Comparison of ENCODE assay signal across 24 cellular contexts in the genomic region with DNA sequence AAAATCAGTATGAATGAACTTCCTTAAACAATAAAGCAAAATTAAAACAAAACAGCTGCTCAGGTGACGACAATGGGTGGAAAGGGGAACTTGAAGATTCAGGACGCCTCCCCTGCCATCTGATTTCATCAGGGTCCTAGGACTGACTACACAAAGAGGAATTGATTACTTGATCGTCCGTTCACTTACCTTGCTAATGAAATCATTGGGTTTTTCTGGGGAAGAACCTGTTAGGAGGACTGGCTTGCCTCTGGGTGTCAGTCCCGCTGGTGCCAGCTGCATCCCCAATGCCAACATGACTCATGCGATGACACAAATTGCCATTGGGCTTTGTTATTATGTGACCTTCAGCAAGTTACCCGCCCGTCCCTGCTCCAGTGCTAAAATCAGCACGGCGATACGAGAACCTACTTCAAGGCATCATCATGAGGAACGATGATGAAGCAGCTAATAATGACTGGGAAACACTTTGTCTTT.
DNase-seq lines count a peak whose midpoint lies in the region; TF ChIP-seq lines count a peak whose summit lies in the region.
"Had no signal": no experiment of that assay in that cellular context is flagged by ENCODE, and none has a peak within 500 bp of the region (broad histone marks: within the 10 kb centered on the region; RNA-seq: fewer than 3 reads in every experiment).

No MANE protein-coding gene starts in this region.

- TF ChIP-seq CTCF in adrenal gland (IDR thresholded peaks at IDR 0.05) (no peak), neural progenitor cell (IDR thresholded peaks at IDR 0.05) (no peak), testis (IDR thresholded peaks at IDR 0.05) (no peak)

- peaks cover 41% of the 10 kb centered on the region for H3K4me1 Mint-ChIP-seq in neural progenitor cell
- no peaks in the 10 kb centered on the region for H3K4me1 Mint-ChIP-seq in activated CD4-positive, alpha-beta memory T cell treated with anti-CD3 and anti-CD28 coated beads for 36 hours (ENCODE audit: low read depth)
- H3K4me1 Mint-ChIP-seq in activated T-cell treated with anti-CD3 and anti-CD28 coated beads, Interleukin-2, amount 50 U/mL, for 24 hours (ENCODE audit: low read depth) = no peaks in the 10 kb centered on the region
- H3K4me1 Mint-ChIP-seq: activated CD4-positive, alpha-beta T cell treated with anti-CD3 and anti-CD28 coated beads, Interleukin-2, amount 10 ng/mL, durations not matched to agents 7 days and 5 days; CD4-positive, alpha-beta memory T cell had no signal

- H3K27ac Mint-ChIP-seq in neural progenitor cell = peak overlapping the region; percentile 50
- no peak overlapping the region for H3K27ac Mint-ChIP-seq in activated CD4-positive, alpha-beta memory T cell treated with anti-CD3 and anti-CD28 coated beads for 36 hours
- H3K27ac Mint-ChIP-seq in activated T-cell treated with anti-CD3 and anti-CD28 coated beads, Interleukin-2, amount 50 U/mL, for 24 hours = no peak overlapping the region
- H3K27ac Mint-ChIP-seq: activated CD4-positive, alpha-beta T cell treated with anti-CD3 and anti-CD28 coated beads, Interleukin-2, amount 10 ng/mL, durations not matched to agents 7 days and 5 days; CD4-positive, alpha-beta memory T cell had no signal

- 44 to 58% (median 53%) methylated on average over 12 of the region's 12 CpGs for WGBS in adrenal gland, 4 donors
- 88 to 91% methylated on average over 12 of the region's 12 CpGs for WGBS in testis, 2 donors

- CTCF ChIA-PET in activated CD4-positive, alpha-beta memory T cell treated with anti-CD3 and anti-CD28 coated beads for 36 hours (lab: Charles Lee) = no interaction called here

- H3K9me3 ChIP-seq in adrenal gland (replicated peaks in 1 of 3) (no peaks in the 10 kb centered on the region), neural progenitor cell (ENCODE audit: low read depth) (no peaks in the 10 kb centered on the region), testis (no peaks in the 10 kb centered on the region)
- H3K9me3 ChIP-seq: esophagus squamous epithelium, suprapubic skin had no signal

- no peak overlapping the region for H3K4me2 ChIP-seq in neural progenitor cell

- H3F3A ChIP-seq in neural progenitor cell (ENCODE audit: low read depth) = peaks cover 12% of the 10 kb centered on the region

- H3K27ac ChIP-seq in adrenal gland (peak overlapping the region in 4 of 5 donors; percentile 33 to 84 (median 70)), neural progenitor cell (no peak overlapping the region), testis (no peak overlapping the region)
- H3K27ac ChIP-seq: cardiac muscle cell, esophagus squamous epithelium, HL-60, suprapubic skin had no signal

- H3K27me3 ChIP-seq in adrenal gland (no peaks in the 10 kb centered on the region), neural progenitor cell (no peaks in the 10 kb centered on the region), testis (no peaks in the 10 kb centered on the region)
- H3K27me3 ChIP-seq: cardiac muscle cell, esophagus squamous epithelium, suprapubic skin had no signal

- H3K36me3 Mint-ChIP-seq in neural progenitor cell = peaks cover 10% of the 10 kb centered on the region
- H3K36me3 Mint-ChIP-seq in activated CD4-positive, alpha-beta memory T cell treated with anti-CD3 and anti-CD28 coated beads for 36 hours = no peaks in the 10 kb centered on the region
- H3K36me3 Mint-ChIP-seq in activated T-cell treated with anti-CD3 and anti-CD28 coated beads, Interleukin-2, amount 50 U/mL, for 24 hours (ENCODE audit: low read depth) = no peaks in the 10 kb centered on the region
- H3K36me3 Mint-ChIP-seq: CD4-positive, alpha-beta memory T cell had no signal

- H3K9ac ChIP-seq in neural progenitor cell = no peak overlapping the region

- DNase-seq in COLO668 (lab: John Stamatoyannopoulos, UW; ENCODE audit: unreplicated experiment) (peak; percentile 37), NCI-H2227 (lab: John Stamatoyannopoulos, UW; ENCODE audit: unreplicated experiment) (peak; percentile 7), adrenal gland (peak; percentile 84 to 95 (median 94)), neural progenitor cell (ENCODE audit: low spot score) (no peak), testis (no peak), activated gamma-delta T cell treated with Interleukin-2 at 50 U/mL for 16 hours (no peak)
- no peak for DNase-seq in activated CD4-positive, alpha-beta memory T cell treated with anti-CD3 and anti-CD28 coated beads for 36 hours
- DNase-seq in activated T-cell treated with anti-CD3 and anti-CD28 coated beads, Interleukin-2, amount 50 U/mL, for 24 hours = no peak
- DNase-seq: activated CD4-positive, alpha-beta T cell treated with anti-CD3 and anti-CD28 coated beads, Interleukin-2, amount 10 ng/mL, durations not matched to agents 7 days and 5 days; activated CD8-positive, alpha-beta memory T cell treated with anti-CD3 and anti-CD28 coated beads, Interleukin-2, amount 50 U/mL, for 4 hours; activated effector memory CD4-positive, alpha-beta T cell treated with anti-CD3 and anti-CD28 coated beads, Interleukin-2, amount 50 U/mL, for 16 hours; CD4-positive, alpha-beta memory T cell; DMS79 treated with DMSO at 0.1 percent for 48 hours; esophagus squamous epithelium; left colon; NCI-H1105 treated with DMSO at 0.1 percent for 48 hours; NCI-H2171; NCI-H774; stimulated activated CD8-positive, alpha-beta memory T cell treated with anti-CD3 and anti-CD28 coated beads, Interleukin-4, amount 100 ng/mL, for 48 hours; SW 1271 had no signal

- H3K4me1 ChIP-seq in adrenal gland (replicated peaks in 1 of 2) (peaks cover 10 to 11% of the 10 kb centered on the region in 2 donors), neural progenitor cell (peaks cover 20% of the 10 kb centered on the region), testis (no peaks in the 10 kb centered on the region)

- H4K20me1 ChIP-seq in neural progenitor cell (ENCODE audit: low read depth) = no peaks in the 10 kb centered on the region

- TF ChIP-seq POLR2A in adrenal gland (IDR thresholded peaks at IDR 0.05) (peak in 1 of 2 donors; percentile 42), testis (IDR thresholded peaks at IDR 0.05) (no peak)

- H3K79me2 ChIP-seq in neural progenitor cell (ENCODE audit: low read depth) = no peaks in the 10 kb centered on the region

- intact Hi-C loops in adrenal gland (cut with DNase I) = no loop called here
- intact Hi-C loops in activated CD4-positive, alpha-beta memory T cell treated with anti-CD3 and anti-CD28 coated beads for 36 hours (cut with micrococcal nuclease) = no loop called here
- intact Hi-C loops in testis (cut with DNase I; ENCODE audit: low total_unique reads) = no loop called here

- no peak overlapping the region for H3K4me3 Mint-ChIP-seq in neural progenitor cell
- no peak overlapping the region for H3K4me3 Mint-ChIP-seq in activated CD4-positive, alpha-beta memory T cell treated with anti-CD3 and anti-CD28 coated beads for 36 hours
- no peak overlapping the region for H3K4me3 Mint-ChIP-seq in activated T-cell treated with anti-CD3 and anti-CD28 coated beads, Interleukin-2, amount 50 U/mL, for 24 hours
- H3K4me3 Mint-ChIP-seq: activated CD4-positive, alpha-beta T cell treated with anti-CD3 and anti-CD28 coated beads, Interleukin-2, amount 10 ng/mL, durations not matched to agents 7 days and 5 days; CD4-positive, alpha-beta memory T cell; neural crest cell had no signal

- peaks cover 7% of the 10 kb centered on the region for H3K27me3 Mint-ChIP-seq in neural progenitor cell (ENCODE audit: insufficient read depth, low read depth)
- H3K27me3 Mint-ChIP-seq in activated CD4-positive, alpha-beta memory T cell treated with anti-CD3 and anti-CD28 coated beads for 36 hours = no peaks in the 10 kb centered on the region
- no peaks in the 10 kb centered on the region for H3K27me3 Mint-ChIP-seq in activated T-cell treated with anti-CD3 and anti-CD28 coated beads, Interleukin-2, amount 50 U/mL, for 24 hours

- POLR2A ChIA-PET in activated CD4-positive, alpha-beta memory T cell treated with anti-CD3 and anti-CD28 coated beads for 36 hours (lab: Charles Lee) = no interaction called here

- H3K4me3 ChIP-seq in adrenal gland (no peak overlapping the region), neural progenitor cell (no peak overlapping the region), testis (no peak overlapping the region)
- H3K4me3 ChIP-seq: cardiac muscle cell, esophagus squamous epithelium, suprapubic skin had no signal

- no peak overlapping the region for H2AFZ ChIP-seq in neural progenitor cell (replicated peaks)

- no peaks in the 10 kb centered on the region for H3K9me3 Mint-ChIP-seq in neural progenitor cell
- H3K9me3 Mint-ChIP-seq in activated CD4-positive, alpha-beta memory T cell treated with anti-CD3 and anti-CD28 coated beads for 36 hours = no peaks in the 10 kb centered on the region
- H3K9me3 Mint-ChIP-seq in activated T-cell treated with anti-CD3 and anti-CD28 coated beads, Interleukin-2, amount 50 U/mL, for 24 hours = no peaks in the 10 kb centered on the region
- H3K9me3 Mint-ChIP-seq: activated CD4-positive, alpha-beta T cell treated with anti-CD3 and anti-CD28 coated beads, Interleukin-2, amount 10 ng/mL, durations not matched to agents 7 days and 5 days; neural crest cell had no signal

- H3K36me3 ChIP-seq in adrenal gland (replicated peaks in 1 of 2) (no peaks in the 10 kb centered on the region), neural progenitor cell (no peaks in the 10 kb centered on the region), testis (ENCODE audit: low read depth, missing control alignments) (no peaks in the 10 kb centered on the region)
- H3K36me3 ChIP-seq: cardiac muscle cell, esophagus squamous epithelium, suprapubic skin had no signal

Comparison
In these comparisons a context has a peak if more than half of its experiments do, and no peak if none do; other contexts are left out.
1. DNase-seq: peak in COLO668 (single experiment), NCI-H2227 (single experiment) and adrenal gland (7 of 7); none in neural progenitor cell (single experiment), activated CD4-positive, alpha-beta memory T cell treated with anti-CD3 and anti-CD28 coated beads for 36 hours (single experiment), testis (single experiment), activated gamma-delta T cell treated with Interleukin-2 at 50 U/mL for 16 hours (single experiment) and activated T-cell treated with anti-CD3 and anti-CD28 coated beads, Interleukin-2, amount 50 U/mL, for 24 hours (single experiment).
2. H3K27ac ChIP-seq: peak in adrenal gland (4 of 5); none in neural progenitor cell (single experiment) and testis (0 of 2).